Comparison of ENCODE assay signal across 8 cellular contexts in the genomic region with DNA sequence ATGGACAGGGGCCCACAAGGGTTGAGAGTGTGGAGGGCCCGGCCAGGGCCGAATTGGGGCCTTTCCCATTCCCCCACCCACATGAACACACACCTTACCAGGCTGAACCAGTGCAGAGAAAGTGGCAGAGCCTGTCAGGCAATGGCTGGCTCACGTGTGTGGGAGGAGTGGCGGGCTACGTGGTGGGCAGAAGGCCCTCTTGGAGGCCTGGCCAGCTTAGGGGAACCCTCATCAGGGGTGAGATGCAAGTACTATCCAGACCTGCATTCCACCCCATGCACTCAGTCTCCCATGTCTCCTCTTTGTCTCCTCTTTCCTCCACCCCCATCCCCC. TPM values are rescaled to one million over a fixed set of nuclear protein-coding genes. Genes with fewer than 3 reads are reported as not detected.
DNase-seq lines count a peak whose midpoint lies in the region; ATAC-seq and TF ChIP-seq lines count a peak whose summit lies in the region.

No MANE protein-coding gene starts in this region.

- H3K27ac Mint-ChIP-seq in activated T-helper 2 cell treated with anti-CD3 and anti-CD28 coated beads, Interferon-gamma antibody, Interleukin-2, Interleukin-4, amounts not matched to agents 10 μg/mL and 5 μg/mL and 100 μg/mL, durations not matched to agents 14 hours and 24 hours and 36 hours = no peak overlapping the region

- WGBS in sigmoid colon, 2 donors = 13 to 23% methylated on average over 5 of the region's 5 CpGs

- H3K9ac ChIP-seq in BLaER1 treated with 17β-estradiol and CSF1 and Interleukin-3, amounts not matched to agents 10 nM and 100 nM = peak overlapping the region; percentile 70 to 80 (median 77)

- peaks cover 13% of the 10 kb centered on the region for H3K27me3 Mint-ChIP-seq in activated T-helper 2 cell treated with anti-CD3 and anti-CD28 coated beads, Interferon-gamma antibody, Interleukin-2, Interleukin-4, amounts not matched to agents 10 μg/mL and 5 μg/mL and 100 μg/mL, durations not matched to agents 14 hours and 24 hours and 36 hours (ENCODE audit: low read depth)

- H3K27me3 ChIP-seq in BLaER1 treated with 17β-estradiol and CSF1 and Interleukin-3, amounts not matched to agents 10 nM and 100 nM = peaks cover 0 to 5% (median 0%) of the 10 kb centered on the region in 11 experiments; a peak in 3 of 22 replicates
- H3K27me3 ChIP-seq in left ventricle myocardium inferior (ENCODE audit: low read depth) = no peaks in the 10 kb centered on the region
- no peaks in the 10 kb centered on the region for H3K27me3 ChIP-seq in sigmoid colon

- TF ChIP-seq EP300 in sigmoid colon (IDR thresholded peaks at IDR 0.05) = no peak

- H3K36me3 ChIP-seq in BLaER1 treated with 17β-estradiol and CSF1 and Interleukin-3, amounts not matched to agents 10 nM and 100 nM = 0 out of 22 replicates have a peak, but pooled peaks cover 0 to 4% (median 0%) of the 10 kb centered on the region in 11 experiments
- no peaks in the 10 kb centered on the region for H3K36me3 ChIP-seq in left ventricle myocardium inferior
- peaks cover 0 to 7% (median 0%) of the 10 kb centered on the region in 4 donors for H3K36me3 ChIP-seq in sigmoid colon

- H3K4me1 ChIP-seq in BLaER1 treated with 17β-estradiol and CSF1 and Interleukin-3, amounts not matched to agents 10 nM and 100 nM = peaks cover 0 to 19% (median 8%) of the 10 kb centered on the region in 10 experiments; a peak in 13 of 20 replicates
- H3K4me1 ChIP-seq in left ventricle myocardium inferior (peaks cover 19% of the 10 kb centered on the region), sigmoid colon (peaks cover 0 to 13% (median 0%) of the 10 kb centered on the region in 4 donors)

- H3K36me3 Mint-ChIP-seq in activated T-helper 2 cell treated with anti-CD3 and anti-CD28 coated beads, Interferon-gamma antibody, Interleukin-2, Interleukin-4, amounts not matched to agents 10 μg/mL and 5 μg/mL and 100 μg/mL, durations not matched to agents 14 hours and 24 hours and 36 hours (ENCODE audit: low read depth) = no peaks in the 10 kb centered on the region

- ATAC-seq in HG02588 (IDR thresholded peaks at IDR 0.05; ENCODE audit: unreplicated experiment) = peak; percentile 32

- peaks cover 7% of the 10 kb centered on the region for H3K9me3 Mint-ChIP-seq in activated T-helper 2 cell treated with anti-CD3 and anti-CD28 coated beads, Interferon-gamma antibody, Interleukin-2, Interleukin-4, amounts not matched to agents 10 μg/mL and 5 μg/mL and 100 μg/mL, durations not matched to agents 14 hours and 24 hours and 36 hours

- peaks cover 3% of the 10 kb centered on the region for H3K4me1 Mint-ChIP-seq in activated T-helper 2 cell treated with anti-CD3 and anti-CD28 coated beads, Interferon-gamma antibody, Interleukin-2, Interleukin-4, amounts not matched to agents 10 μg/mL and 5 μg/mL and 100 μg/mL, durations not matched to agents 14 hours and 24 hours and 36 hours (ENCODE audit: low read depth)

- DNase-seq in activated T-helper 2 cell treated with anti-CD3 and anti-CD28 coated beads, Interferon-gamma antibody, Interleukin-2, Interleukin-4, amounts not matched to agents 10 μg/mL and 5 μg/mL and 100 μg/mL, durations not matched to agents 14 hours and 24 hours and 36 hours (ENCODE audit: low spot score) = no peak
- no peak for DNase-seq in left ventricle myocardium inferior
- DNase-seq in sigmoid colon = no peak
- DNase-seq in activated CD4-positive, CD25-positive, alpha-beta regulatory T cell (lab: John Stamatoyannopoulos, UW) = no peak
- DNase-seq in mesenteric fat pad (ENCODE audit: low spot score) = no peak
- no peak for DNase-seq in hepatic stellate cell (ENCODE audit: low spot score)

- H4K20me1 ChIP-seq in BLaER1 treated with 17β-estradiol and CSF1 and Interleukin-3, amounts not matched to agents 10 nM and 100 nM = no peaks in the 10 kb centered on the region

- TF ChIP-seq CTCF in left ventricle myocardium inferior (IDR thresholded peaks at IDR 0.05; ENCODE audit: borderline replicate concordance) = no peak
- TF ChIP-seq CTCF in sigmoid colon (IDR thresholded peaks at IDR 0.05) = no peak

- intact Hi-C loops in activated T-helper 2 cell treated with anti-CD3 and anti-CD28 coated beads, Interferon-gamma antibody, Interleukin-2, Interleukin-4, amounts not matched to agents 10 μg/mL and 5 μg/mL and 100 μg/mL, durations not matched to agents 14 hours and 24 hours and 36 hours (cut with micrococcal nuclease) = no loop called here
- intact Hi-C loops in left ventricle myocardium inferior (cut with micrococcal nuclease) = no loop called here
- intact Hi-C loops in sigmoid colon (cut with DNase I) = loop anchor here (2.0 to 5.0 kb wide), 2 partner anchors 43 to 101 kb away; partner anchors contain the start of genes MORF4L2 and TCEAL1

- H3K27ac ChIP-seq in BLaER1 treated with 17β-estradiol and CSF1 and Interleukin-3, amounts not matched to agents 10 nM and 100 nM = peak overlapping the region in 10 of 11 experiments; percentile 60 to 76 (median 64); a peak in 17 of 22 replicates
- H3K27ac ChIP-seq in left ventricle myocardium inferior (replicated peaks) = peak overlapping the region; percentile 87
- peak overlapping the region; percentile 87 to 92 (median 88) for H3K27ac ChIP-seq in sigmoid colon

- H3K4me2 ChIP-seq in BLaER1 treated with 17β-estradiol and CSF1 and Interleukin-3, amounts not matched to agents 10 nM and 100 nM = peak overlapping the region; percentile 63 to 81 (median 73)

- peak overlapping the region; percentile 61 to 75 (median 68) for H3K4me3 ChIP-seq in BLaER1 treated with 17β-estradiol and CSF1 and Interleukin-3, amounts not matched to agents 10 nM and 100 nM
- H3K4me3 ChIP-seq in left ventricle myocardium inferior (peak overlapping the region; percentile 76), sigmoid colon (peak overlapping the region; percentile 47 to 65 (median 64))

- peaks cover 0 to 19% (median 14%) of the 10 kb centered on the region in 11 experiments; a peak in 20 of 22 replicates for H3K9me3 ChIP-seq in BLaER1 treated with 17β-estradiol and CSF1 and Interleukin-3, amounts not matched to agents 10 nM and 100 nM (replicated peaks in 1 of 11)
- no peaks in the 10 kb centered on the region for H3K9me3 ChIP-seq in left ventricle myocardium inferior (replicated peaks)
- H3K9me3 ChIP-seq in sigmoid colon = no peaks in the 10 kb centered on the region

- peak overlapping the region; percentile 79 for H3K4me3 Mint-ChIP-seq in activated T-helper 2 cell treated with anti-CD3 and anti-CD28 coated beads, Interferon-gamma antibody, Interleukin-2, Interleukin-4, amounts not matched to agents 10 μg/mL and 5 μg/mL and 100 μg/mL, durations not matched to agents 14 hours and 24 hours and 36 hours (ENCODE audit: low read depth)

- no peak for TF ChIP-seq POLR2A in sigmoid colon (IDR thresholded peaks at IDR 0.05)

RNA-seq across cellular contexts. Expression of gene TCEAL4, which starts 1.0 kb away (rescaled TPM):
- total RNA-seq in activated T-helper 2 cell treated with anti-CD3 and anti-CD28 coated beads, Interferon-gamma antibody, Interleukin-2, Interleukin-4, amounts not matched to agents 10 μg/mL and 5 μg/mL and 100 μg/mL, durations not matched to agents 14 hours and 24 hours and 36 hours = 6.1 TPM in 2 replicates
- 60.4 TPM for total RNA-seq in left ventricle myocardium inferior
- total RNA-seq in sigmoid colon = 100 to 1,000 TPM; 127 to 366 (median 178) TPM
- 100 to 1,000 TPM in 1 of 3 donors, 10 to 100 TPM in 2; 54.8 to 117 (median 62.1) TPM for polyA plus RNA-seq in sigmoid colon
- 68.1 TPM for total RNA-seq in mesenteric fat pad

RNA-seq across cellular contexts. Expression of gene TCEAL3, which starts 21.5 kb away (rescaled TPM):
- total RNA-seq in activated T-helper 2 cell treated with anti-CD3 and anti-CD28 coated beads, Interferon-gamma antibody, Interleukin-2, Interleukin-4, amounts not matched to agents 10 μg/mL and 5 μg/mL and 100 μg/mL, durations not matched to agents 14 hours and 24 hours and 36 hours = 0.78 and 0.87 TPM in 2 replicates
- total RNA-seq in left ventricle myocardium inferior (18.2 TPM), sigmoid colon (10 to 100 TPM; 55.3 to 68.3 (median 61.4) TPM), mesenteric fat pad (21.4 TPM)
- 10 to 100 TPM; 13.9 to 31.8 (median 17.7) TPM for polyA plus RNA-seq in sigmoid colon

RNA-seq across cellular contexts. Expression of gene TCEAL1, which starts 42.5 kb away (rescaled TPM):
- 4.2 and 5.0 TPM in 2 replicates for total RNA-seq in activated T-helper 2 cell treated with anti-CD3 and anti-CD28 coated beads, Interferon-gamma antibody, Interleukin-2, Interleukin-4, amounts not matched to agents 10 μg/mL and 5 μg/mL and 100 μg/mL, durations not matched to agents 14 hours and 24 hours and 36 hours
- total RNA-seq in left ventricle myocardium inferior (22.9 TPM), sigmoid colon (100 to 1,000 TPM; 135 to 186 (median 173) TPM), mesenteric fat pad (22.3 TPM)
- polyA plus RNA-seq in sigmoid colon = 10 to 100 TPM; 19.5 to 24.6 (median 20.1) TPM

Comparison
In these comparisons a context has a peak if more than half of its experiments do, and no peak if none do; other contexts are left out.
1. RNA of gene TCEAL3, which starts 21.5 kb away (total RNA-seq): 55.3 to 68.3 TPM in sigmoid colon, 21.4 TPM in mesenteric fat pad (single experiment) and 18.2 TPM in left ventricle myocardium inferior (single experiment); 0.78 to 0.87 TPM in activated T-helper 2 cell treated with anti-CD3 and anti-CD28 coated beads, Interferon-gamma antibody, Interleukin-2, Interleukin-4, amounts not matched to agents 10 μg/mL and 5 μg/mL and 100 μg/mL, durations not matched to agents 14 hours and 24 hours and 36 hours; every median in the first group is over 10 times any median in the second.
2. Peak in every context shown above with its lines, with median percentiles within 50 percentile points of each other: H3K27ac ChIP-seq and H3K4me3 ChIP-seq.